In genomic region chrX:120560405-120560841, GRCh38 we compare ENCODE assay signal across 8 cellular contexts. TPM values are rescaled to one million over a fixed set of nuclear protein-coding genes. Genes with fewer than 3 reads are reported as not detected.
DNase-seq lines count a peak whose midpoint lies in the region; ATAC-seq and TF ChIP-seq lines count a peak whose summit lies in the region.

No MANE protein-coding gene starts in this region.

- H3K9me3 Mint-ChIP-seq in HFFc6: no peaks in the 10 kb centered on the region

- H3K4me3 ChIP-seq in GM12864 (ENCODE audit: low read depth, low read length) (peak overlapping the region; percentile 58), gastroesophageal sphincter (peak overlapping the region; percentile 51 to 68), ovary (peak overlapping the region; percentile 53)

- H3K27me3 Mint-ChIP-seq in HFFc6 (ENCODE audit: insufficient read depth): no peaks in the 10 kb centered on the region

- H3K4me3 Mint-ChIP-seq in HFFc6: peak overlapping the region; percentile 100

- DNase-seq in GM12864 (ENCODE audit: low read depth): no peak
- peak; percentile 41 for DNase-seq in HFFc6
- DNase-seq in NCI-H69 (lab: John Stamatoyannopoulos, UW): peak; percentile 80
- DNase-seq in activated effector memory CD4-positive, alpha-beta T cell treated with anti-CD3 and anti-CD28 coated beads, Interleukin-2, amount 50 U/mL, for 16 hours: peak; percentile 77
- DNase-seq in ovary: no peak
- no peak for DNase-seq in AG08396 (ENCODE audit: low spot score)
- no peak for DNase-seq in NCI-H446 treated with DMSO at 0.1 percent for 48 hours (lab: John Stamatoyannopoulos, UW)

- H3K27ac ChIP-seq in gastroesophageal sphincter (peak overlapping the region; percentile 90 to 97 (median 96)), ovary (peak overlapping the region; percentile 98 to 99)

- WGBS in gastroesophageal sphincter (ENCODE audit: low coverage in 1 of 2), 2 donors: 0 to 21% methylated on average over 3 to 6 of the region's 10 CpGs
- 31 to 44% (median 36%) methylated on average over 10 of the region's 10 CpGs for WGBS in ovary, 3 donors

- TF ChIP-seq CTCF in GM12864 (IDR thresholded peaks at IDR 0.05; ENCODE audit: low read depth, low read length, missing control alignments): no peak
- no peak for TF ChIP-seq CTCF in HFFc6 (IDR thresholded peaks at IDR 0.05)
- no peak for TF ChIP-seq CTCF in gastroesophageal sphincter (IDR thresholded peaks at IDR 0.05)
- TF ChIP-seq CTCF in ovary (IDR thresholded peaks at IDR 0.05): no peak

- no peaks in the 10 kb centered on the region for H3K9me3 ChIP-seq in gastroesophageal sphincter
- no peaks in the 10 kb centered on the region for H3K9me3 ChIP-seq in ovary

- TF ChIP-seq POLR2A in gastroesophageal sphincter (IDR thresholded peaks at IDR 0.05) (no peak), ovary (IDR thresholded peaks at IDR 0.05) (no peak)

- H3K4me1 ChIP-seq in gastroesophageal sphincter (peaks cover 0 to 34% (median 0%) of the 10 kb centered on the region in 3 donors), ovary (ENCODE audit: insufficient read depth) (no peaks in the 10 kb centered on the region)

- H3K4me1 Mint-ChIP-seq in HFFc6 (ENCODE audit: low read depth): peaks cover 12% of the 10 kb centered on the region

- no peak for ATAC-seq in gastroesophageal sphincter

- intact Hi-C loops in ovary (cut with DNase I): loop anchor here in 1 of 4 donors (2.0 kb wide), 1 partner anchor 68 kb away; no protein-coding TSS in a partner anchor

- H3K36me3 ChIP-seq in gastroesophageal sphincter: peaks cover 0 to 5% of the 10 kb centered on the region in 2 donors
- H3K36me3 ChIP-seq in ovary: no peaks in the 10 kb centered on the region

- H3K27me3 ChIP-seq in gastroesophageal sphincter (no peaks in the 10 kb centered on the region), ovary (no peaks in the 10 kb centered on the region)

- H3K27ac Mint-ChIP-seq in HFFc6: peak overlapping the region; percentile 97

- TF ChIP-seq EP300 in gastroesophageal sphincter (IDR thresholded peaks at IDR 0.05): no peak
- TF ChIP-seq EP300 in ovary (IDR thresholded peaks at IDR 0.05): no peak

- peaks cover 27% of the 10 kb centered on the region for H3K36me3 Mint-ChIP-seq in HFFc6 (ENCODE audit: low read depth)

RNA-seq across cellular contexts. Expression of gene CUL4B, which starts 0.3 kb away (rescaled TPM):
- 100 to 1,000 TPM; 116 to 151 (median 134) TPM for total RNA-seq in HFFc6 (2021; fragmentation: NEBNext Ultra II Directional; extraction: Animal tissue kit (Norgen Biotek cat#: 25700))
- 10 to 100 TPM; 42.2 to 60.2 (median 52.3) TPM for total RNA-seq in gastroesophageal sphincter
- total RNA-seq in ovary: 10 to 100 TPM; 36.1 to 64.9 (median 47.6) TPM
- polyA plus RNA-seq in ovary: 10 to 100 TPM; 26.2 to 67.8 TPM

RNA-seq across cellular contexts. Expression of gene MCTS1, which starts 43.5 kb away (rescaled TPM):
- 10 to 100 TPM; 57.2 to 71.7 (median 64.7) TPM for total RNA-seq in HFFc6 (2021; fragmentation: NEBNext Ultra II Directional; extraction: Animal tissue kit (Norgen Biotek cat#: 25700))
- total RNA-seq in gastroesophageal sphincter (10 to 100 TPM; 15.2 to 20.6 (median 17.7) TPM), ovary (10 to 100 TPM; 11.8 to 22.9 (median 20.6) TPM)
- 10 to 100 TPM; 18.4 to 46.9 TPM for polyA plus RNA-seq in ovary

Comparison
In these comparisons a context has a peak if more than half of its experiments do, and no peak if none do; other contexts are left out.
1. DNase-seq: peak in HFFc6 (single experiment), NCI-H69 (single experiment) and activated effector memory CD4-positive, alpha-beta T cell treated with anti-CD3 and anti-CD28 coated beads, Interleukin-2, amount 50 U/mL, for 16 hours (single experiment); none in GM12864 (single experiment), ovary (0 of 5), AG08396 (single experiment) and NCI-H446 treated with DMSO at 0.1 percent for 48 hours (single experiment).
2. Peak in every context shown above with its lines, with median percentiles within 50 percentile points of each other: H3K4me3 ChIP-seq.